37 cellular contexts compared by ENCODE assay signal in genomic region chr2:154825358-154825757, GRCh38.
"Had no signal": no experiment of that assay in that cellular context is flagged by ENCODE, and none has a peak within 500 bp of the region (broad histone marks: within the 10 kb centered on the region; RNA-seq: fewer than 3 reads in every experiment).

No MANE protein-coding gene starts in this region.

- H3K27me3 ChIP-seq: MG63 had no signal

- H3K36me3 ChIP-seq: MG63 had no signal

- DNase-seq: Karpas-422, Kasumi-1, MG63, MM.1S, MV-4-11, NCI-H1048, NCI-H1092, NCI-H1092 treated with DMSO at 0.1 percent for 48 hours, NCI-H1105, NCI-H1105 treated with DMSO at 0.1 percent for 48 hours, NCI-H1417, NCI-H1417 treated with DMSO at 0.1 percent for 48 hours, NCI-H1436, NCI-H1436 treated with DMSO at 0.1 percent for 48 hours, NCI-H146, NCI-H1694, NCI-H1694 treated with DMSO at 0.1 percent for 48 hours, NCI-H187, NCI-H187 treated with DMSO at 0.1 percent for 48 hours, NCI-H1930, NCI-H2029, NCI-H2029 treated with DMSO at 0.1 percent for 48 hours, NCI-H2081, NCI-H2081 treated with DMSO at 0.1 percent for 48 hours, NCI-H2107, NCI-H2171, NCI-H2171 treated with DMSO at 0.1 percent for 48 hours, NCI-H2227 treated with DMSO at 0.1 percent for 48 hours, NCI-H226, NCI-H345, NCI-H446, NCI-H446 treated with DMSO at 0.1 percent for 48 hours, NCI-H510A, NCI-H510A treated with DMSO at 0.1 percent for 48 hours, NCI-H524, NCI-H524 treated with DMSO at 0.1 percent for 48 hours, NCI-H526 had no signal

- H3K4me3 ChIP-seq: MG63 had no signal

- H3K9me3 ChIP-seq: MG63 had no signal
